8 cellular contexts compared by ENCODE assay signal in the genomic region with DNA sequence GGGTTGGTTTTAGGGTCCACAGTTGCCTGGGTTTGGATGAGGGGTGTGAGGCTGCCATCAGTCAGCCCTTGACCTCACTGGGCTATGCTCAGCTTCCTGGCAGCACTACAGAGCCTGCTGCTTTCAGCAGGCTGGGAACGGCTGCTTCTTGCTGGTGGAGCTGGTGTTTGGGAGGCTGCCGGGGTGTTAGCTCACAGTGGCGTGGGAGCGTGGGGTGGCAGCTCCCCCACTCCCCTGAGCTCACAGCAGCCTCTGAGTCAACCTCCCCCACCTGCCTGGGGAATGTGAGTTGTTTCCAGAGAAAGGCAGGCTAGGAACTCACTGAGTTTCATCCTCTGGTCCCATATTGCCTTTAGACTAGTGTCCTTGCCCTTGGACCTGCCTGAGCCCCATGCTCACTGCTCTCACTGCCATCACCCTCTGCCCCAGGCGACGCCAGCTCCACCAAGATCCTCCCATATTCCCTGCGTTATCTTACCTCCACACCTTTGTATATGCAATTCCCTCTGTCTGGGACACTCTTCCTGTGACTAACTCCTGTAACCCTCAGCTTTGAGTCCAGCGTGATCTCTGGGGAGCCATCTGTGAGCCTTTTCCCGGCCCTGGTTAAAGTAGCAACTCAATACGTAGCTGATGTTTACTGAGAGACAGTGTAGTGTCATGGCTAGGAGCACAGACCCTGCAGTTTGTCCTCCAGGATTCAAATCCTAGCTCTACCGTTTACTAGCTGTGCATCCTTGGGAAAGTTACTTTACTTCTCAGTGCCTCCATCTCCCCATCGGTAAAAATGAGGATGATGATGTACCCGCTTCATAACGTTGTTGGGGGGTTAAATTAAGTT.
A peak's percentile ranks its signal among the peaks of the same experiment; 100 is the strongest.
DNase-seq lines count a peak whose midpoint lies in the region; ATAC-seq lines count a peak whose summit lies in the region.

No MANE protein-coding gene starts in this region.

- H3K27ac Mint-ChIP-seq in activated T-cell treated with anti-CD3 and anti-CD28 coated beads, Interleukin-2, amount 50 U/mL, for 24 hours, result peak overlapping the region; percentile 99

- ATAC-seq in HG02759 (IDR thresholded peaks at IDR 0.05; ENCODE audit: unreplicated experiment), result no peak
- ATAC-seq in HG03342 (IDR thresholded peaks at IDR 0.05; ENCODE audit: unreplicated experiment), result no peak
- ATAC-seq in GM19452 (IDR thresholded peaks at IDR 0.05; ENCODE audit: unreplicated experiment), result no peak

- H3K27me3 Mint-ChIP-seq in activated T-cell treated with anti-CD3 and anti-CD28 coated beads, Interleukin-2, amount 50 U/mL, for 24 hours, result no peaks in the 10 kb centered on the region

- peak overlapping the region; percentile 79 for H3K4me3 Mint-ChIP-seq in activated T-cell treated with anti-CD3 and anti-CD28 coated beads, Interleukin-2, amount 50 U/mL, for 24 hours

- peaks cover 2% of the 10 kb centered on the region for H3K9me3 Mint-ChIP-seq in activated T-cell treated with anti-CD3 and anti-CD28 coated beads, Interleukin-2, amount 50 U/mL, for 24 hours

- H3K36me3 Mint-ChIP-seq in activated T-cell treated with anti-CD3 and anti-CD28 coated beads, Interleukin-2, amount 50 U/mL, for 24 hours (ENCODE audit: low read depth), result peaks cover 86% of the 10 kb centered on the region

- peak; percentile 86 for DNase-seq in NCI-H226
- peak; percentile 59 for DNase-seq in activated T-cell treated with anti-CD3 and anti-CD28 coated beads, Interleukin-2, amount 50 U/mL, for 24 hours
- DNase-seq in globus pallidus (ENCODE audit: low spot score), result peak; percentile 67
- peak; percentile 73 for DNase-seq in stimulated activated CD8-positive, alpha-beta memory T cell treated with anti-CD3 and anti-CD28 coated beads, Interleukin-4, amount 100 ng/mL, for 48 hours
- no peak for DNase-seq in Kasumi-1 (lab: John Stamatoyannopoulos, UW)

- H3K4me1 Mint-ChIP-seq in activated T-cell treated with anti-CD3 and anti-CD28 coated beads, Interleukin-2, amount 50 U/mL, for 24 hours (ENCODE audit: low read depth), result peaks cover 77% of the 10 kb centered on the region

Comparison
In these comparisons a context has a peak if more than half of its experiments do, and no peak if none do; other contexts are left out.
1. DNase-seq: peak in NCI-H226 (single experiment), activated T-cell treated with anti-CD3 and anti-CD28 coated beads, Interleukin-2, amount 50 U/mL, for 24 hours (single experiment), globus pallidus (single experiment) and stimulated activated CD8-positive, alpha-beta memory T cell treated with anti-CD3 and anti-CD28 coated beads, Interleukin-4, amount 100 ng/mL, for 48 hours (single experiment); none in Kasumi-1 (0 of 2).